29 cellular contexts compared by ENCODE assay signal in genomic region chr2:240287011-240287410, GRCh38.
DNase-seq lines count a peak whose midpoint lies in the region; ATAC-seq, FAIRE-seq and TF ChIP-seq lines count a peak whose summit lies in the region.
"Had no signal": no experiment of that assay in that cellular context is flagged by ENCODE, and none has a peak within 500 bp of the region (broad histone marks: within the 10 kb centered on the region; RNA-seq: fewer than 3 reads in every experiment).

No MANE protein-coding gene starts in this region.

- H3K27me3 Mint-ChIP-seq in activated CD8-positive, alpha-beta T cell treated with anti-CD3 and anti-CD28 coated beads, Interleukin-2, amount 10 ng/mL, durations not matched to agents 7 days and 5 days (ENCODE audit: low read depth) = peaks cover 5% of the 10 kb centered on the region
- peaks cover 4% of the 10 kb centered on the region for H3K27me3 Mint-ChIP-seq in activated CD8-positive, alpha-beta T cell treated with anti-CD3 and anti-CD28 coated beads for 36 hours
- H3K27me3 Mint-ChIP-seq in progenitor cell of endocrine pancreas = peaks cover 16% of the 10 kb centered on the region

- H3K9me3 ChIP-seq in H1 (ENCODE audit: insufficient read depth in 2 of 2, low read depth in 1 of 2, low read length in 1 of 2) = no peaks in the 10 kb centered on the region
- H3K9me3 ChIP-seq: upper lobe of left lung had no signal

- TF ChIP-seq RAD21 in H1 (IDR thresholded peaks at IDR 0.05 in 1 of 2, conservative IDR thresholded peaks at IDR 0.05 in 1 of 2; ENCODE audit: low read depth in 2 of 2, low read length in 2 of 2) = no peak

- no peak overlapping the region for H2BK12ac ChIP-seq in H1 (ENCODE audit: low read depth, low read length)

- H3K14ac ChIP-seq in H1 (ENCODE audit: insufficient read length) = no peak overlapping the region

- no peak overlapping the region for H3K9ac ChIP-seq in H1 (replicated peaks in 1 of 4; ENCODE audit: extremely low read depth in 1 of 4, low read depth in 3 of 4, low read length in 3 of 4)
- H3K9ac ChIP-seq: parathyroid adenoma had no signal

- no peaks in the 10 kb centered on the region for H3K9me3 Mint-ChIP-seq in activated CD8-positive, alpha-beta T cell treated with anti-CD3 and anti-CD28 coated beads, Interleukin-2, amount 10 ng/mL, durations not matched to agents 7 days and 5 days (ENCODE audit: insufficient read depth)
- H3K9me3 Mint-ChIP-seq in activated CD8-positive, alpha-beta T cell treated with anti-CD3 and anti-CD28 coated beads for 36 hours = peaks cover 3% of the 10 kb centered on the region
- peaks cover 4% of the 10 kb centered on the region for H3K9me3 Mint-ChIP-seq in progenitor cell of endocrine pancreas (ENCODE audit: low read depth)
- H3K9me3 Mint-ChIP-seq: activated naive CD8-positive, alpha-beta T cell treated with anti-CD3 and anti-CD28 coated beads, Interleukin-2, amount 50 U/mL, for 24 hours; activated T-cell treated with anti-CD3 and anti-CD28 coated beads, Interleukin-2, amount 50 U/mL, for 24 hours; endodermal cell had no signal

- CTCF ChIA-PET in activated CD8-positive, alpha-beta T cell treated with anti-CD3 and anti-CD28 coated beads, Interleukin-2, amount 10 ng/mL, durations not matched to agents 7 days and 5 days (lab: Charles Lee) = no interaction called here
- CTCF ChIA-PET in activated CD8-positive, alpha-beta T cell treated with anti-CD3 and anti-CD28 coated beads for 36 hours (lab: Charles Lee) = no interaction called here
- CTCF ChIA-PET in H1 (lab: Charles Lee; ENCODE audit: partially characterized antibody) = no interaction called here

- H2BK120ac ChIP-seq in H1 (replicated peaks; ENCODE audit: low read depth, low read length) = no peak overlapping the region

- H3K4me1 ChIP-seq in H1 (replicated peaks in 1 of 4; ENCODE audit: control insufficient read depth in 3 of 4, insufficient read depth in 4 of 4, low read length in 3 of 4) = peaks cover 0 to 5% (median 2%) of the 10 kb centered on the region in 4 experiments; a peak in 3 of 7 replicates
- H3K4me1 ChIP-seq: parathyroid adenoma, upper lobe of left lung had no signal

- H3K27me3 ChIP-seq in H1 (replicated peaks in 1 of 4; ENCODE audit: control insufficient read depth in 3 of 4, extremely low read depth in 1 of 4, insufficient read depth in 3 of 4, low read length in 3 of 4) = no peaks in the 10 kb centered on the region
- H3K27me3 ChIP-seq: upper lobe of left lung had no signal

- H3K4me3 ChIP-seq in H1 (ENCODE audit: extremely low read depth in 1 of 4, insufficient read depth in 2 of 4, low read depth in 3 of 4, low read length in 4 of 4) = no peak overlapping the region
- H3K4me3 ChIP-seq: upper lobe of left lung had no signal

- H4K91ac ChIP-seq in H1 (replicated peaks; ENCODE audit: insufficient read length, low read length) = no peak overlapping the region

- POLR2A ChIA-PET in activated CD8-positive, alpha-beta T cell treated with anti-CD3 and anti-CD28 coated beads, Interleukin-2, amount 10 ng/mL, durations not matched to agents 7 days and 5 days (lab: Charles Lee) = no interaction called here
- POLR2A ChIA-PET in activated CD8-positive, alpha-beta T cell treated with anti-CD3 and anti-CD28 coated beads for 36 hours (lab: Charles Lee) = no interaction called here
- POLR2A ChIA-PET in H1 (lab: Charles Lee; ENCODE audit: partially characterized antibody) = no interaction called here

- H2BK15ac ChIP-seq in H1 (ENCODE audit: low read length) = no peak overlapping the region

- no peak for ATAC-seq in activated CD8-positive, alpha-beta T cell treated with anti-CD3 and anti-CD28 coated beads, Interleukin-2, amount 10 ng/mL, durations not matched to agents 7 days and 5 days
- no peak for ATAC-seq in activated CD8-positive, alpha-beta T cell treated with anti-CD3 and anti-CD28 coated beads for 36 hours
- ATAC-seq: activated CD4-positive, alpha-beta T cell treated with anti-CD3 and anti-CD28 coated beads for 36 hours; activated naive CD8-positive, alpha-beta T cell treated with anti-CD3 and anti-CD28 coated beads, Interleukin-2, amount 50 U/mL, for 24 hours had no signal

- no peak for FAIRE-seq in H1 (lab: Jason Lieb, UNC)
- FAIRE-seq: A204.1, G401.6 had no signal

- TF ChIP-seq EP300 in H1 (IDR thresholded peaks at IDR 0.05; ENCODE audit: borderline replicate concordance in 1 of 2, low read depth in 2 of 2, low read length in 2 of 2) = no peak

- no peak overlapping the region for H4K5ac ChIP-seq in H1 (ENCODE audit: insufficient read length, low read depth, low read length)

- H4K8ac ChIP-seq in H1 (ENCODE audit: extremely low read depth, insufficient read depth, low read length) = peak overlapping the region; percentile 21

- H3K56ac ChIP-seq in H1 (replicated peaks; ENCODE audit: insufficient read length, low read depth, low read length) = no peak overlapping the region

- no peaks in the 10 kb centered on the region for H3K23me2 ChIP-seq in H1 (ENCODE audit: low read depth, low read length)

- no peak for TF ChIP-seq POLR2A in H1 (IDR thresholded peaks at IDR 0.05; ENCODE audit: control extremely low read depth in 1 of 2, low read depth in 2 of 2, low read length in 2 of 2)

- H3K4me1 Mint-ChIP-seq in activated CD8-positive, alpha-beta T cell treated with anti-CD3 and anti-CD28 coated beads, Interleukin-2, amount 10 ng/mL, durations not matched to agents 7 days and 5 days (ENCODE audit: low read depth) = no peaks in the 10 kb centered on the region
- no peaks in the 10 kb centered on the region for H3K4me1 Mint-ChIP-seq in activated CD8-positive, alpha-beta T cell treated with anti-CD3 and anti-CD28 coated beads for 36 hours (ENCODE audit: low read depth)
- H3K4me1 Mint-ChIP-seq in progenitor cell of endocrine pancreas (ENCODE audit: low read depth) = no peaks in the 10 kb centered on the region
- H3K4me1 Mint-ChIP-seq: activated CD4-positive, alpha-beta T cell treated with anti-CD3 and anti-CD28 coated beads for 36 hours; activated naive CD8-positive, alpha-beta T cell treated with anti-CD3 and anti-CD28 coated beads, Interleukin-2, amount 50 U/mL, for 24 hours; central memory CD8-positive, alpha-beta T cell; endodermal cell had no signal

- H2BK5ac ChIP-seq in H1 (ENCODE audit: low read depth, low read length) = no peak overlapping the region

- no peak overlapping the region for H3K4me2 ChIP-seq in H1 (ENCODE audit: insufficient read depth in 1 of 2, low read depth in 2 of 2, low read length in 2 of 2)

- H3K23ac ChIP-seq in H1 (ENCODE audit: insufficient read length) = no peak overlapping the region

- no peaks in the 10 kb centered on the region for H3K36me3 ChIP-seq in H1 (ENCODE audit: control insufficient read depth in 2 of 4, insufficient read depth in 4 of 4, low read length in 3 of 4)
- H3K36me3 ChIP-seq: upper lobe of left lung had no signal

- no peak overlapping the region for H2AK5ac ChIP-seq in H1 (ENCODE audit: low read depth, low read length)

- H3K27ac ChIP-seq in H1 (ENCODE audit: low read depth, low read length) (no peak overlapping the region), temporal lobe (ENCODE audit: low read depth, low read length) (peak overlapping the region; percentile 21)
- H3K27ac ChIP-seq: parathyroid adenoma, upper lobe of left lung, VCaP had no signal

- no peaks in the 10 kb centered on the region for H3K79me1 ChIP-seq in H1 (ENCODE audit: low read depth, low read length)

- H3K4me3 Mint-ChIP-seq in activated CD8-positive, alpha-beta T cell treated with anti-CD3 and anti-CD28 coated beads, Interleukin-2, amount 10 ng/mL, durations not matched to agents 7 days and 5 days = no peak overlapping the region
- H3K4me3 Mint-ChIP-seq in activated CD8-positive, alpha-beta T cell treated with anti-CD3 and anti-CD28 coated beads for 36 hours = no peak overlapping the region
- H3K4me3 Mint-ChIP-seq in progenitor cell of endocrine pancreas (ENCODE audit: low read depth) = no peak overlapping the region
- H3K4me3 Mint-ChIP-seq: activated CD4-positive, alpha-beta T cell treated with anti-CD3 and anti-CD28 coated beads for 36 hours; activated naive CD8-positive, alpha-beta T cell treated with anti-CD3 and anti-CD28 coated beads, Interleukin-2, amount 50 U/mL, for 24 hours; activated T-cell treated with anti-CD3 and anti-CD28 coated beads, Interleukin-2, amount 50 U/mL, for 24 hours; central memory CD8-positive, alpha-beta T cell; dendritic cell treated with granulocyte-macrophage colony-stimulating factor and Interleukin-4, amounts not matched to agents 40 ng/mL and 50 ng/mL, for 4 days; endodermal cell had no signal

- 83% methylated on average over 14 of the region's 14 CpGs; no CpG with 5 or more reads in 1 of the 2 experiments for WGBS in H1 (ENCODE audit: extremely low coverage in 1 of 2, insufficient coverage in 1 of 2, insufficient read length in 1 of 2, insufficient replicate concordance in 2 of 2, low coverage in 1 of 2, low lambda C conversion rate in 2 of 2, missing lambda C conversion rate in 1 of 2), 2 experiments

- intact Hi-C loops in activated CD8-positive, alpha-beta T cell treated with anti-CD3 and anti-CD28 coated beads for 36 hours (cut with micrococcal nuclease) = no loop called here

- H3K18ac ChIP-seq in H1 (ENCODE audit: extremely low read depth, low read length) = no peak overlapping the region

- no peaks in the 10 kb centered on the region for H3K79me2 ChIP-seq in H1 (ENCODE audit: control insufficient read depth in 1 of 2, insufficient read depth in 2 of 2, low read length in 2 of 2)
- H3K79me2 ChIP-seq: parathyroid adenoma had no signal

- H3K4ac ChIP-seq in H1 (replicated peaks; ENCODE audit: insufficient read length, low read depth, low read length) = no peak overlapping the region

- no peaks in the 10 kb centered on the region for H3K36me3 Mint-ChIP-seq in activated CD8-positive, alpha-beta T cell treated with anti-CD3 and anti-CD28 coated beads, Interleukin-2, amount 10 ng/mL, durations not matched to agents 7 days and 5 days (ENCODE audit: low read depth)
- no peaks in the 10 kb centered on the region for H3K36me3 Mint-ChIP-seq in activated CD8-positive, alpha-beta T cell treated with anti-CD3 and anti-CD28 coated beads for 36 hours (ENCODE audit: low read depth)
- no peaks in the 10 kb centered on the region for H3K36me3 Mint-ChIP-seq in progenitor cell of endocrine pancreas (ENCODE audit: insufficient read depth)

- no peak overlapping the region for H3K27ac Mint-ChIP-seq in activated CD8-positive, alpha-beta T cell treated with anti-CD3 and anti-CD28 coated beads, Interleukin-2, amount 10 ng/mL, durations not matched to agents 7 days and 5 days
- H3K27ac Mint-ChIP-seq in activated CD8-positive, alpha-beta T cell treated with anti-CD3 and anti-CD28 coated beads for 36 hours = no peak overlapping the region
- no peak overlapping the region for H3K27ac Mint-ChIP-seq in progenitor cell of endocrine pancreas
- H3K27ac Mint-ChIP-seq: activated CD4-positive, alpha-beta T cell treated with anti-CD3 and anti-CD28 coated beads for 36 hours; activated naive CD8-positive, alpha-beta T cell treated with anti-CD3 and anti-CD28 coated beads, Interleukin-2, amount 50 U/mL, for 24 hours; activated T-cell treated with anti-CD3 and anti-CD28 coated beads, Interleukin-2, amount 50 U/mL, for 24 hours; dendritic cell treated with granulocyte-macrophage colony-stimulating factor and Interleukin-4, amounts not matched to agents 40 ng/mL and 50 ng/mL, for 4 days; endodermal cell had no signal

- TF ChIP-seq CTCF in activated CD8-positive, alpha-beta T cell treated with anti-CD3 and anti-CD28 coated beads for 36 hours (IDR thresholded peaks at IDR 0.05) = no peak
- no peak for TF ChIP-seq CTCF in H1 (IDR thresholded peaks at IDR 0.05; ENCODE audit: control extremely low read depth in 1 of 3, insufficient read depth in 1 of 3, low read depth in 1 of 3, low read length in 3 of 3)
- no peak for TF ChIP-seq CTCF in progenitor cell of endocrine pancreas (IDR thresholded peaks at IDR 0.05; ENCODE audit: unreplicated experiment)

- H4K20me1 ChIP-seq in H1 (replicated peaks in 1 of 2; ENCODE audit: control insufficient read depth in 1 of 2, insufficient read depth in 2 of 2, low read length in 2 of 2) = no peaks in the 10 kb centered on the region

- H2BK20ac ChIP-seq in H1 (ENCODE audit: low read length) = no peak overlapping the region

- H2AFZ ChIP-seq in H1 (ENCODE audit: low read length) = no peak overlapping the region
- H2AFZ ChIP-seq: parathyroid adenoma had no signal

- DNase-seq in activated CD8-positive, alpha-beta T cell treated with anti-CD3 and anti-CD28 coated beads, Interleukin-2, amount 10 ng/mL, durations not matched to agents 7 days and 5 days = peak; percentile 6
- DNase-seq in activated CD8-positive, alpha-beta T cell treated with anti-CD3 and anti-CD28 coated beads for 36 hours = no peak
- DNase-seq in H1 (ENCODE audit: low read depth in 1 of 2, low spot score in 2 of 2) = peak in 1 of 2 experiments; percentile 38
- DNase-seq in islet precursor cell = peak; percentile 44
- DNase-seq in HuH-7.5 (ENCODE audit: low spot score) = no peak
- no peak for DNase-seq in progenitor cell of endocrine pancreas (ENCODE audit: low spot score, unreplicated experiment)
- no peak for DNase-seq in NK-92 treated with Interleukin-12 subunit alpha and Interleukin-12 subunit beta, amount 100 ng/mL, for 24 hours (lab: John Stamatoyannopoulos, UW)
- DNase-seq: activated CD4-positive, alpha-beta T cell treated with anti-CD3 and anti-CD28 coated beads for 36 hours; activated naive CD4-positive, alpha-beta T cell; activated naive CD8-positive, alpha-beta T cell treated with anti-CD3 and anti-CD28 coated beads, Interleukin-2, amount 50 U/mL, for 24 hours; activated T-cell treated with anti-CD3 and anti-CD28 coated beads, Interleukin-2, amount 50 U/mL, for 24 hours; Calu3; DMS79; IMR-90; kidney glomerular epithelial cell; mammary epithelial cell; NCI-H1417 treated with DMSO at 0.1 percent for 48 hours; NCI-H226; SHP77 treated with DMSO at 0.1 percent for 48 hours; stimulated activated CD4-positive, alpha-beta T cell treated with anti-CD3 and anti-CD28 coated beads, Interleukin-4, amount 100 ng/mL, for 24 hours; upper lobe of left lung had no signal

Comparison
In these comparisons a context has a peak if more than half of its experiments do, and no peak if none do; other contexts are left out.
1. DNase-seq: peak in activated CD8-positive, alpha-beta T cell treated with anti-CD3 and anti-CD28 coated beads, Interleukin-2, amount 10 ng/mL, durations not matched to agents 7 days and 5 days (single experiment) and islet precursor cell (single experiment); none in activated CD8-positive, alpha-beta T cell treated with anti-CD3 and anti-CD28 coated beads for 36 hours (single experiment), HuH-7.5 (single experiment), progenitor cell of endocrine pancreas (single experiment) and NK-92 treated with Interleukin-12 subunit alpha and Interleukin-12 subunit beta, amount 100 ng/mL, for 24 hours (single experiment).